15 cellular contexts compared by ENCODE assay signal in genomic region chr5:117999939-118000549, GRCh38.
A peak's percentile ranks its signal among the peaks of the same experiment; 100 is the strongest.
DNase-seq lines count a peak whose midpoint lies in the region; ATAC-seq and TF ChIP-seq lines count a peak whose summit lies in the region.
"Had no signal": no experiment of that assay in that cellular context is flagged by ENCODE, and none has a peak within 500 bp of the region (broad histone marks: within the 10 kb centered on the region; RNA-seq: fewer than 3 reads in every experiment).

No MANE protein-coding gene starts in this region.

- TF ChIP-seq CTCF in AG10803 (conservative IDR thresholded peaks at IDR 0.05; ENCODE audit: low read length): no peak

- DNase-seq in AG10803 (ENCODE audit: low read depth): peak; percentile 0
- DNase-seq in NCI-H2227 treated with DMSO at 0.1 percent for 48 hours (lab: John Stamatoyannopoulos, UW): peak; percentile 44
- DNase-seq in MG63: no peak
- DNase-seq in CD1c-positive myeloid dendritic cell (ENCODE audit: extremely low spot score): no peak
- no peak for DNase-seq in NCI-H2081 (lab: John Stamatoyannopoulos, UW)
- DNase-seq in NCI-H2107 (lab: John Stamatoyannopoulos, UW): no peak
- DNase-seq: activated gamma-delta T cell; HFFc6; hypothalamus; stimulated activated CD4-positive, alpha-beta T cell treated with anti-CD3 and anti-CD28 coated beads, Interleukin-15, amount 100 ng/mL, for 24 hours had no signal

- no peaks in the 10 kb centered on the region for H3K9me3 ChIP-seq in MG63

- peak; percentile 64 for ATAC-seq in GM18909 (IDR thresholded peaks at IDR 0.05; ENCODE audit: poor library complexity, unreplicated experiment)
- peak; percentile 83 for ATAC-seq in HG02885 (IDR thresholded peaks at IDR 0.05; ENCODE audit: poor library complexity, unreplicated experiment)
- ATAC-seq: activated CD4-positive, CD25-positive, alpha-beta regulatory T cell treated with anti-CD3 and anti-CD28 coated beads, Interleukin-2, amount 50 U/mL, for 24 hours; natural killer cell treated with Interleukin-12 subunit alpha and Interleukin-12 subunit beta and Interleukin-15 and Interleukin-18, amount 100 ng/mL, for 72 hours had no signal

- no peaks in the 10 kb centered on the region; the same call in 1 of the 2 replicates for H3K27me3 ChIP-seq in MG63

- H3K36me3 ChIP-seq in MG63: no peaks in the 10 kb centered on the region

- H3K4me3 ChIP-seq in AG10803 (ENCODE audit: low read length): no peak overlapping the region
- no peak overlapping the region for H3K4me3 ChIP-seq in MG63
- H3K4me3 ChIP-seq: coronary artery had no signal

Comparison
In these comparisons a context has a peak if more than half of its experiments do, and no peak if none do; other contexts are left out.
1. DNase-seq: peak in AG10803 (single experiment) and NCI-H2227 treated with DMSO at 0.1 percent for 48 hours (single experiment); none in MG63 (single experiment), CD1c-positive myeloid dendritic cell (single experiment), NCI-H2081 (0 of 2) and NCI-H2107 (single experiment).